ENCODE assay signal across 12 cellular contexts in the genomic region with DNA sequence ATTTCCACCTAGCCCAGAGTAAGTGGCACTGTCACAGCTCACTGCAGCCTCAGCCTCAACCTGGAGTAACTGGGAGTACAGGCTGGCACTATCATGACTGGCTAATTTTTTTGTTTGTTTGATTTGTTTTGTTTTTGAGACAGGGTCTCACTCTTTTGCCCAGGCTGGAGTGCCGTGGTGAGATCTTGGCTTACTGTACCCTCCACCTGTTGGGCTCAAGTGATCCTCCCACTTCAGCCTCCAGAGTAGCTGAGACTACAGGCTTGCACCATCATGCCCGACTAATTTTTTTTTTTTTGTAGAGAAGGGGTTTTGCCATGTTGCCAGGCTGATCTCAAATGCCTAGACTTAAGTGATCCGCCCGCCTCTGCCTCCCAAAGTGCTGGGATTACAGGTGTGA. TPM values are rescaled to one million over a fixed set of nuclear protein-coding genes. Genes with fewer than 3 reads are reported as not detected.
DNase-seq lines count a peak whose midpoint lies in the region; ATAC-seq and TF ChIP-seq lines count a peak whose summit lies in the region.
"Had no signal": no experiment of that assay in that cellular context is flagged by ENCODE, and none has a peak within 500 bp of the region (broad histone marks: within the 10 kb centered on the region; RNA-seq: fewer than 3 reads in every experiment).

No MANE protein-coding gene starts in this region.

- H3K27ac ChIP-seq in CD4-positive, alpha-beta T cell (ENCODE audit: low read depth, low read length): no peak overlapping the region
- H3K27ac ChIP-seq in foreskin keratinocyte: no peak overlapping the region
- H3K27ac ChIP-seq in adrenal gland: no peak overlapping the region

- no peak for TF ChIP-seq POLR2A in adrenal gland (IDR thresholded peaks at IDR 0.05)

- H3K27me3 Mint-ChIP-seq in CD4-positive, alpha-beta T cell: peaks cover 4% of the 10 kb centered on the region
- H3K27me3 Mint-ChIP-seq in activated T-helper 17 cell treated with anti-CD3 and anti-CD28 coated beads, Interleukin-2, amount 50 U/mL, for 72 hours: no peaks in the 10 kb centered on the region
- H3K27me3 Mint-ChIP-seq in natural killer cell (ENCODE audit: low read depth in 2 of 2): no peaks in the 10 kb centered on the region
- H3K27me3 Mint-ChIP-seq: activated CD4-positive, alpha-beta T cell treated with anti-CD3 and anti-CD28 coated beads, Interleukin-2, amount 10 ng/mL, durations not matched to agents 7 days and 5 days; naive B cell had no signal

- H3K4me1 ChIP-seq in foreskin keratinocyte: no peaks in the 10 kb centered on the region
- peaks cover 10 to 23% of the 10 kb centered on the region in 2 donors for H3K4me1 ChIP-seq in adrenal gland (replicated peaks in 1 of 2)

- intact Hi-C loops in CD4-positive, alpha-beta T cell (cut with DNase I, micrococcal nuclease): loop anchor here (5.0 kb wide), 2 partner anchors 63 to 133 kb away; a partner anchor contains a TSS
- intact Hi-C loops in natural killer cell (cut with micrococcal nuclease) (loop anchor here (10.0 kb wide), 1 partner anchor 45 kb away; no protein-coding TSS in a partner anchor), adrenal gland (cut with DNase I) (loop anchor here (10.0 kb wide), 3 partner anchors 55 to 225 kb away; no protein-coding TSS in a partner anchor)

- 93 to 97% (median 96%) methylated on average over 4 of the region's 4 CpGs for WGBS in adrenal gland, 4 donors

- H3K36me3 ChIP-seq in adrenal gland (replicated peaks in 1 of 2): no peaks in the 10 kb centered on the region
- H3K36me3 ChIP-seq: heart left ventricle had no signal

- no peak overlapping the region for H3K27ac Mint-ChIP-seq in CD4-positive, alpha-beta T cell
- no peak overlapping the region for H3K27ac Mint-ChIP-seq in activated T-helper 17 cell treated with anti-CD3 and anti-CD28 coated beads, Interleukin-2, amount 50 U/mL, for 72 hours
- peak overlapping the region in 1 of 2 donors; percentile 87 for H3K27ac Mint-ChIP-seq in natural killer cell

- ATAC-seq in CD4-positive, alpha-beta T cell (ENCODE audit: poor library complexity): no peak
- no peak for ATAC-seq in activated T-helper 17 cell treated with anti-CD3 and anti-CD28 coated beads, Interleukin-2, amount 50 U/mL, for 72 hours (replicated peaks)
- ATAC-seq in natural killer cell: no peak
- no peak for ATAC-seq in GM18519 (IDR thresholded peaks at IDR 0.05; ENCODE audit: low FRiP score, unreplicated experiment)
- ATAC-seq in foreskin keratinocyte: no peak
- no peak for ATAC-seq in HG03342 (IDR thresholded peaks at IDR 0.05; ENCODE audit: unreplicated experiment)
- ATAC-seq: heart left ventricle, Panc1 had no signal

- POLR2A ChIA-PET in CD4-positive, alpha-beta T cell (lab: Charles Lee): interaction anchor here (1.5 to 2.0 kb wide), 3 partner anchors 13 to 61 kb away, joined by 4 to 14 read pairs (median 7); a partner anchor contains a TSS

- DNase-seq in CD4-positive, alpha-beta T cell: no peak
- DNase-seq in HFF-Myc (ENCODE audit: extremely low read depth, low read depth) (no peak), natural killer cell (no peak), foreskin keratinocyte (no peak), adrenal gland (no peak)
- DNase-seq: activated CD4-positive, alpha-beta T cell treated with anti-CD3 and anti-CD28 coated beads, Interleukin-2, amount 10 ng/mL, durations not matched to agents 7 days and 5 days; heart left ventricle; naive B cell had no signal

- CTCF ChIA-PET in CD4-positive, alpha-beta T cell (lab: Charles Lee): no interaction called here

- H3K4me1 Mint-ChIP-seq in CD4-positive, alpha-beta T cell (ENCODE audit: low read depth): peaks cover 23% of the 10 kb centered on the region
- peaks cover 6% of the 10 kb centered on the region for H3K4me1 Mint-ChIP-seq in activated T-helper 17 cell treated with anti-CD3 and anti-CD28 coated beads, Interleukin-2, amount 50 U/mL, for 72 hours
- peaks cover 24 to 37% of the 10 kb centered on the region in 2 donors for H3K4me1 Mint-ChIP-seq in natural killer cell

- no peaks in the 10 kb centered on the region for H3K27me3 ChIP-seq in CD4-positive, alpha-beta T cell (ENCODE audit: control insufficient read depth, insufficient read depth, low read length)
- H3K27me3 ChIP-seq in foreskin keratinocyte (no peaks in the 10 kb centered on the region), adrenal gland (no peaks in the 10 kb centered on the region)
- H3K27me3 ChIP-seq: heart left ventricle had no signal

- no peak for TF ChIP-seq CTCF in CD4-positive, alpha-beta T cell (IDR thresholded peaks at IDR 0.05)
- TF ChIP-seq CTCF in HFF-Myc (IDR thresholded peaks at IDR 0.05; ENCODE audit: low read depth, low read length, missing control alignments) (no peak), natural killer cell (IDR thresholded peaks at IDR 0.05) (no peak), foreskin keratinocyte (conservative IDR thresholded peaks at IDR 0.05) (no peak), adrenal gland (IDR thresholded peaks at IDR 0.05) (no peak)

- peaks cover 7% of the 10 kb centered on the region for H3K36me3 Mint-ChIP-seq in CD4-positive, alpha-beta T cell (ENCODE audit: low read depth)
- peaks cover 15% of the 10 kb centered on the region for H3K36me3 Mint-ChIP-seq in activated T-helper 17 cell treated with anti-CD3 and anti-CD28 coated beads, Interleukin-2, amount 50 U/mL, for 72 hours (ENCODE audit: low read depth)
- H3K36me3 Mint-ChIP-seq in natural killer cell: no peaks in the 10 kb centered on the region
- H3K36me3 Mint-ChIP-seq: naive B cell had no signal

- H3K4me3 Mint-ChIP-seq in CD4-positive, alpha-beta T cell: peak overlapping the region; percentile 45
- H3K4me3 Mint-ChIP-seq in activated T-helper 17 cell treated with anti-CD3 and anti-CD28 coated beads, Interleukin-2, amount 50 U/mL, for 72 hours: peak overlapping the region; percentile 91
- H3K4me3 Mint-ChIP-seq in natural killer cell: peak overlapping the region; percentile 95

- H3K9me3 ChIP-seq in CD4-positive, alpha-beta T cell (ENCODE audit: control insufficient read depth, low read length): no peaks in the 10 kb centered on the region
- no peaks in the 10 kb centered on the region for H3K9me3 ChIP-seq in adrenal gland (replicated peaks in 1 of 3)
- H3K9me3 ChIP-seq: heart left ventricle had no signal

- H3K4me3 ChIP-seq in HFF-Myc (replicated peaks; ENCODE audit: low read depth, low read length) (peak overlapping the region; percentile 95), adrenal gland (no peak overlapping the region)

- H3K9me3 Mint-ChIP-seq in CD4-positive, alpha-beta T cell: no peaks in the 10 kb centered on the region
- no peaks in the 10 kb centered on the region for H3K9me3 Mint-ChIP-seq in activated T-helper 17 cell treated with anti-CD3 and anti-CD28 coated beads, Interleukin-2, amount 50 U/mL, for 72 hours
- no peaks in the 10 kb centered on the region for H3K9me3 Mint-ChIP-seq in natural killer cell
- H3K9me3 Mint-ChIP-seq: activated CD4-positive, alpha-beta T cell treated with anti-CD3 and anti-CD28 coated beads, Interleukin-2, amount 10 ng/mL, durations not matched to agents 7 days and 5 days; naive B cell had no signal

RNA-seq across cellular contexts. Expression of a gene that starts 2.5 kb away (rescaled TPM):
- under 1 TPM; 0.67 to 0.71 TPM for total RNA-seq in CD4-positive, alpha-beta T cell
- 10 to 100 TPM; 30.7 to 74.2 TPM for total RNA-seq in activated T-helper 17 cell treated with anti-CD3 and anti-CD28 coated beads, Interleukin-2, amount 50 U/mL, for 72 hours
- total RNA-seq in natural killer cell (10 to 100 TPM; 12.8 to 20.5 (median 14.4) TPM), foreskin keratinocyte (84.9 and 92.2 TPM in 2 replicates), adrenal gland (10 to 100 TPM in 7 of 8 donors, 1 to 10 TPM in 1; 5.4 to 22.7 (median 15.4) TPM)
- polyA plus RNA-seq in foreskin keratinocyte (66.5 and 66.6 TPM in 2 replicates), adrenal gland (10 to 100 TPM; 11.9 to 19.1 (median 13.1) TPM)

Comparison
In these comparisons a context has a peak if more than half of its experiments do, and no peak if none do; other contexts are left out.
1. H3K4me3 Mint-ChIP-seq: peak in every context shown above with its lines; median percentile 95 in natural killer cell; 91 in activated T-helper 17 cell treated with anti-CD3 and anti-CD28 coated beads, Interleukin-2, amount 50 U/mL, for 72 hours; 45 in CD4-positive, alpha-beta T cell.